In the genomic region with DNA sequence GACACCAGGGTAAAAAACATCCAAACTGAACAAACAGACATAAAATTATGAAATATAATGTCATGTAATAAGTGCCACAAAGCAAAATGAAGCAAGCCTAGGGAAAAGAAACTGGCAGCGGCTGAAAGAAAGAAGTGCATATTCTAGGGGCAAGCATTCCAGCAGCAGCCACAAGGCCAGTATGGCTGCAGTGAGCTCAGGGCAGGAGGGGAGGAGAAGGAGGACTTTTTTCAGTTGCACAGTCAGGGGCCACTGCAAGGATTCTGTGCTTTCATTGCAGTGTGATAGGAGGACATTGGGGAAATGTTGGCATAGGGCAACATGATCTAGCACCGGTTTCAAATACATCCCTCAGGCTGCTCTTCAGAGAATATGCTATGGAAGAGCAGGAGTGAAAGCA, we compare ENCODE assay signal across 25 cellular contexts.
"Had no signal": no experiment of that assay in that cellular context is flagged by ENCODE, and none has a peak within 500 bp of the region (broad histone marks: within the 10 kb centered on the region; RNA-seq: fewer than 3 reads in every experiment).

No MANE protein-coding gene starts in this region.

- H3K4me3 ChIP-seq: colonic mucosa, hepatocyte, left ventricle myocardium inferior, mucosa of descending colon, ovary, right atrium auricular region, sigmoid colon, skin epidermis, testis, tibial nerve, upper lobe of right lung, vagina had no signal

- H3K36me3 ChIP-seq: colonic mucosa, left ventricle myocardium inferior, ovary, right atrium auricular region, sigmoid colon, tibial nerve, upper lobe of right lung, vagina had no signal

- FAIRE-seq: endothelial cell of umbilical vein had no signal

- DNase-seq: colonic mucosa; dermis blood vessel endothelial cell; erythroblast; foreskin melanocyte; head of caudate nucleus; islet precursor cell; left cardiac atrium; left ventricle myocardium inferior; mucosa of descending colon; naive thymus-derived CD8-positive, alpha-beta T cell; nucleus accumbens; ovary; sigmoid colon; stimulated activated CD4-positive, alpha-beta T cell treated with anti-CD3 and anti-CD28 coated beads, Interleukin-2, amount 100 ng/mL, for 24 hours; stimulated activated CD4-positive, alpha-beta T cell treated with anti-CD3 and anti-CD28 coated beads, Interleukin-4, amount 100 ng/mL, for 4 hours; stimulated activated naive B cell treated with anti-CD40 and anti-IgM and Interleukin-4, amounts not matched to agents 10 μg/mL and 1 μg/mL and 100 μg/mL, for 72 hours; stimulated activated naive CD8-positive, alpha-beta T cell treated with anti-CD3 and anti-CD28 coated beads, Interleukin-15, amount 100 ng/mL, for 72 hours; testis; upper lobe of right lung had no signal

- H3K27me3 ChIP-seq: colonic mucosa, hepatocyte, ovary, right atrium auricular region, sigmoid colon, testis, tibial nerve, upper lobe of right lung, vagina had no signal

- ATAC-seq: left cardiac atrium; mucosa of descending colon; naive thymus-derived CD8-positive, alpha-beta T cell; stimulated activated naive B cell treated with anti-CD40 and anti-IgM and Interleukin-4, amounts not matched to agents 10 μg/mL and 1 μg/mL and 100 μg/mL, for 72 hours; stimulated activated naive CD8-positive, alpha-beta T cell treated with anti-CD3 and anti-CD28 coated beads, Interleukin-15, amount 100 ng/mL, for 72 hours; upper lobe of right lung had no signal
